13 cellular contexts compared by ENCODE assay signal in genomic region chr16:4661661-4662060, GRCh38. TPM values are rescaled to one million over a fixed set of nuclear protein-coding genes. Genes with fewer than 3 reads are reported as not detected.
DNase-seq lines count a peak whose midpoint lies in the region; ATAC-seq and TF ChIP-seq lines count a peak whose summit lies in the region.
"Had no signal": no experiment of that assay in that cellular context is flagged by ENCODE, and none has a peak within 500 bp of the region (broad histone marks: within the 10 kb centered on the region; RNA-seq: fewer than 3 reads in every experiment).

No MANE protein-coding gene starts in this region.

- H3K4me3 ChIP-seq in osteoblast (ENCODE audit: insufficient read depth, low read length) (no peak overlapping the region), adrenal gland (no peak overlapping the region)
- H3K4me3 ChIP-seq: sigmoid colon had no signal

- no peak for TF ChIP-seq POLR2A in adrenal gland (IDR thresholded peaks at IDR 0.05)

- H3K36me3 ChIP-seq in osteoblast (ENCODE audit: insufficient read depth, low read length): peaks cover 50% of the 10 kb centered on the region
- peaks cover 0 to 44% of the 10 kb centered on the region in 2 donors for H3K36me3 ChIP-seq in adrenal gland (replicated peaks in 1 of 2)

- no peaks in the 10 kb centered on the region for H3K9me3 Mint-ChIP-seq in effector memory CD8-positive, alpha-beta T cell

- H3K4me3 Mint-ChIP-seq in effector memory CD8-positive, alpha-beta T cell: no peak overlapping the region

- no peak for ATAC-seq in GM21737 (IDR thresholded peaks at IDR 0.05; ENCODE audit: unreplicated experiment)
- ATAC-seq in effector memory CD8-positive, alpha-beta T cell (replicated peaks): no peak

- H3K4me1 ChIP-seq in osteoblast (ENCODE audit: insufficient read depth, low read length) (peaks cover 11% of the 10 kb centered on the region), adrenal gland (replicated peaks in 1 of 2) (peaks cover 7 to 26% of the 10 kb centered on the region in 2 donors)

- H3K4me1 Mint-ChIP-seq in effector memory CD8-positive, alpha-beta T cell (ENCODE audit: low read depth in 2 of 2): peaks cover 9 to 33% of the 10 kb centered on the region in 2 donors

- intact Hi-C loops in adrenal gland (cut with DNase I): no loop called here

- TF ChIP-seq CTCF in osteoblast (IDR thresholded peaks at IDR 0.05; ENCODE audit: extremely low read depth, low read depth, low read length) (no peak), adrenal gland (IDR thresholded peaks at IDR 0.05) (no peak)

- H3K36me3 Mint-ChIP-seq in effector memory CD8-positive, alpha-beta T cell (ENCODE audit: insufficient read depth): peaks cover 42% of the 10 kb centered on the region

- no peaks in the 10 kb centered on the region for H3K9me3 ChIP-seq in osteoblast (ENCODE audit: low read depth, low read length)
- no peaks in the 10 kb centered on the region for H3K9me3 ChIP-seq in adrenal gland (replicated peaks in 1 of 3)
- H3K9me3 ChIP-seq: sigmoid colon had no signal

- 77 to 81% (median 78%) methylated on average over 3 to 11 of the region's 11 CpGs for WGBS in adrenal gland, 4 donors

- H4K20me1 ChIP-seq in osteoblast (ENCODE audit: insufficient read depth, low read length): peaks cover 30% of the 10 kb centered on the region

- no peak overlapping the region for H3K4me2 ChIP-seq in osteoblast (ENCODE audit: insufficient read depth, low read length)

- H3K27me3 Mint-ChIP-seq in effector memory CD8-positive, alpha-beta T cell: no peaks in the 10 kb centered on the region

- peak overlapping the region; percentile 77 for H3K27ac ChIP-seq in caudate nucleus (ENCODE audit: low read depth, low read length)
- no peak overlapping the region for H3K27ac ChIP-seq in osteoblast (ENCODE audit: low read depth, low read length)
- no peak overlapping the region for H3K27ac ChIP-seq in adrenal gland

- DNase-seq in DMS79 (lab: John Stamatoyannopoulos, UW) (peak; percentile 65), NCI-H2107 (lab: John Stamatoyannopoulos, UW) (peak; percentile 77), caudate nucleus (lab: John Stamatoyannopoulos, UW) (peak in 17 of 61 donors; percentile 3 to 67 (median 25)), osteoblast (ENCODE audit: insufficient read length, low spot score, missing footprints) (peak; percentile 85), NCI-H146 (lab: John Stamatoyannopoulos, UW) (no peak), adrenal gland (no peak)
- DNase-seq in effector memory CD8-positive, alpha-beta T cell: no peak
- DNase-seq: activated CD4-positive, CD25-positive, alpha-beta regulatory T cell treated with anti-CD3 and anti-CD28 coated beads, Interleukin-2, amount 50 U/mL, for 72 hours; activated naive CD4-positive, alpha-beta T cell treated with anti-CD3 and anti-CD28 coated beads, Interleukin-2, amount 50 U/mL, for 16 hours; NCI-H226; SHP77; sigmoid colon had no signal

- H2AFZ ChIP-seq in osteoblast (ENCODE audit: low read length): no peak overlapping the region

- peaks cover 28% of the 10 kb centered on the region for H3K79me2 ChIP-seq in osteoblast (ENCODE audit: insufficient read depth, low read length)

- H3K27me3 ChIP-seq in osteoblast (ENCODE audit: insufficient read depth, low read length) (no peaks in the 10 kb centered on the region), adrenal gland (no peaks in the 10 kb centered on the region)
- H3K27me3 ChIP-seq: sigmoid colon had no signal

- peak overlapping the region in 1 of 2 donors; percentile 75 for H3K27ac Mint-ChIP-seq in effector memory CD8-positive, alpha-beta T cell

RNA-seq across cellular contexts. Expression of gene NUDT16L1, which starts 31.7 kb away (rescaled TPM):
- 15.0 and 18.1 TPM in 2 replicates for total RNA-seq in osteoblast
- total RNA-seq in adrenal gland: 10 to 100 TPM; 45.4 to 99.3 (median 53.9) TPM
- 10 to 100 TPM; 16.3 to 36.2 (median 28.1) TPM for polyA plus RNA-seq in adrenal gland

RNA-seq across cellular contexts. Expression of gene MGRN1, which starts 37.0 kb away (rescaled TPM):
- total RNA-seq in osteoblast (41.5 and 46.7 TPM in 2 replicates), adrenal gland (10 to 100 TPM; 52.7 to 94.1 (median 75.1) TPM)
- 10 to 100 TPM; 23.3 to 35.6 (median 27.3) TPM for polyA plus RNA-seq in adrenal gland

RNA-seq across cellular contexts. Expression of gene UBALD1, which starts 47.0 kb away (rescaled TPM):
- total RNA-seq in osteoblast (6.2 and 9.4 TPM in 2 replicates), adrenal gland (10 to 100 TPM; 12.0 to 34.3 (median 16.7) TPM)
- 10 to 100 TPM in 2 of 3 donors, 1 to 10 TPM in 1; 3.7 to 92.7 (median 31.9) TPM for polyA plus RNA-seq in adrenal gland

Comparison
In these comparisons a context has a peak if more than half of its experiments do, and no peak if none do; other contexts are left out.
1. DNase-seq: peak in DMS79 (single experiment), NCI-H2107 (single experiment) and osteoblast (single experiment); none in NCI-H146 (single experiment), adrenal gland (0 of 7) and effector memory CD8-positive, alpha-beta T cell (0 of 3).